Comparison of ENCODE assay signal across 8 cellular contexts in the genomic region with DNA sequence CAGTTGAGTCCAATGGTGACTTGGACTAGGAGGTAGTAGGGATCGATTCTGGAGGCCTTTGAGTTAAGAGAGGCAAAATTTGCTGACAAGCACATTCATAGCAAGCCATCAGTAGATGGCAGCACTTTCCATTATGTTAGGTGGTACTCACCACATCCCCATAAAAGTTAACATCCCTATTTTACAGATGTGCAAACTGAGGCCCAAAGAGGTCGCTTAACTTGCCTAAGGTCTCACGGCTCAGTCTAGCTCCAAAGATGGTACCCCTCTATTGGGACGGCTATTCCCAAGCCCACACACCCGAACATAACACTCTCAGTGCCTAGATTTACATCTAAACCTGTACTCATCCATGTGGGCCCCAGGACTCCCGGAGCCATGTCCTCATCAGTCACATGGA. TPM values are rescaled to one million over a fixed set of nuclear protein-coding genes. Genes with fewer than 3 reads are reported as not detected.
A peak's percentile ranks its signal among the peaks of the same experiment; 100 is the strongest.
DNase-seq lines count a peak whose midpoint lies in the region; ATAC-seq and TF ChIP-seq lines count a peak whose summit lies in the region.

No MANE protein-coding gene starts in this region.

- no peak for TF ChIP-seq EP300 in esophagus muscularis mucosa (IDR thresholded peaks at IDR 0.05)

- no peak for TF ChIP-seq POLR2A in esophagus muscularis mucosa (IDR thresholded peaks at IDR 0.05; ENCODE audit: low read depth)

- no peaks in the 10 kb centered on the region for H3K36me3 Mint-ChIP-seq in activated CD4-positive, alpha-beta T cell treated with anti-CD3 and anti-CD28 coated beads, Interleukin-2, amount 10 ng/mL, durations not matched to agents 7 days and 5 days (ENCODE audit: low read depth)
- H3K36me3 Mint-ChIP-seq in effector memory CD8-positive, alpha-beta T cell (ENCODE audit: insufficient read depth), result peaks cover 54% of the 10 kb centered on the region
- no peaks in the 10 kb centered on the region for H3K36me3 Mint-ChIP-seq in glutamatergic neuron (ENCODE audit: unreplicated experiment)

- no peaks in the 10 kb centered on the region for H4K20me1 ChIP-seq in smooth muscle cell (ENCODE audit: low read depth)

- intact Hi-C loops in esophagus muscularis mucosa (cut with DNase I), result no loop called here

- H3K27me3 Mint-ChIP-seq in activated CD4-positive, alpha-beta T cell treated with anti-CD3 and anti-CD28 coated beads, Interleukin-2, amount 10 ng/mL, durations not matched to agents 7 days and 5 days, result no peaks in the 10 kb centered on the region
- no peaks in the 10 kb centered on the region for H3K27me3 Mint-ChIP-seq in effector memory CD8-positive, alpha-beta T cell
- H3K27me3 Mint-ChIP-seq in glutamatergic neuron (ENCODE audit: unreplicated experiment), result peaks cover 20% of the 10 kb centered on the region

- H3K4me1 ChIP-seq in smooth muscle cell (ENCODE audit: low read depth) (peaks cover 10% of the 10 kb centered on the region), esophagus muscularis mucosa (peaks cover 29 to 81% (median 54%) of the 10 kb centered on the region in 4 donors)

- peaks cover 17% of the 10 kb centered on the region for H3F3A ChIP-seq in smooth muscle cell (ENCODE audit: low read depth)

- H3K4me3 ChIP-seq in smooth muscle cell (no peak overlapping the region), esophagus muscularis mucosa (no peak overlapping the region)

- no peak overlapping the region for H3K9ac ChIP-seq in smooth muscle cell (ENCODE audit: low read depth)

- no peak overlapping the region for H3K4me2 ChIP-seq in smooth muscle cell

- peaks cover 55% of the 10 kb centered on the region for H3K4me1 Mint-ChIP-seq in activated CD4-positive, alpha-beta T cell treated with anti-CD3 and anti-CD28 coated beads, Interleukin-2, amount 10 ng/mL, durations not matched to agents 7 days and 5 days
- H3K4me1 Mint-ChIP-seq in effector memory CD8-positive, alpha-beta T cell (ENCODE audit: low read depth in 2 of 2), result peaks cover 55 to 74% of the 10 kb centered on the region in 2 donors
- H3K4me1 Mint-ChIP-seq in glutamatergic neuron (ENCODE audit: low read depth, unreplicated experiment), result peaks cover 4% of the 10 kb centered on the region

- H3K27ac Mint-ChIP-seq in activated CD4-positive, alpha-beta T cell treated with anti-CD3 and anti-CD28 coated beads, Interleukin-2, amount 10 ng/mL, durations not matched to agents 7 days and 5 days, result no peak overlapping the region
- peak overlapping the region; percentile 60 to 97 for H3K27ac Mint-ChIP-seq in effector memory CD8-positive, alpha-beta T cell
- no peak overlapping the region for H3K27ac Mint-ChIP-seq in glutamatergic neuron (ENCODE audit: unreplicated experiment)

- no peaks in the 10 kb centered on the region for H3K9me3 Mint-ChIP-seq in activated CD4-positive, alpha-beta T cell treated with anti-CD3 and anti-CD28 coated beads, Interleukin-2, amount 10 ng/mL, durations not matched to agents 7 days and 5 days
- no peaks in the 10 kb centered on the region for H3K9me3 Mint-ChIP-seq in effector memory CD8-positive, alpha-beta T cell
- peaks cover 4% of the 10 kb centered on the region for H3K9me3 Mint-ChIP-seq in glutamatergic neuron (ENCODE audit: unreplicated experiment)

- POLR2A ChIA-PET in activated CD4-positive, alpha-beta T cell treated with anti-CD3 and anti-CD28 coated beads, Interleukin-2, amount 10 ng/mL, durations not matched to agents 7 days and 5 days (lab: Charles Lee), result interaction anchor here (0.5 kb wide), 1 partner anchor 32 kb away, joined by 3 read pairs; no protein-coding TSS in a partner anchor

- ATAC-seq in effector memory CD8-positive, alpha-beta T cell (replicated peaks), result no peak

- CTCF ChIA-PET in activated CD4-positive, alpha-beta T cell treated with anti-CD3 and anti-CD28 coated beads, Interleukin-2, amount 10 ng/mL, durations not matched to agents 7 days and 5 days (lab: Charles Lee), result interaction anchor here (2.3 to 3.1 kb wide), 3 partner anchors 21 to 39 kb away, joined by 8 to 20 read pairs (median 12); a partner anchor contains a TSS

- no peak overlapping the region for H3K4me3 Mint-ChIP-seq in activated CD4-positive, alpha-beta T cell treated with anti-CD3 and anti-CD28 coated beads, Interleukin-2, amount 10 ng/mL, durations not matched to agents 7 days and 5 days
- H3K4me3 Mint-ChIP-seq in effector memory CD8-positive, alpha-beta T cell, result peak overlapping the region in 1 of 2 donors; percentile 36
- H3K4me3 Mint-ChIP-seq in glutamatergic neuron (ENCODE audit: unreplicated experiment), result no peak overlapping the region

- H3K27me3 ChIP-seq in smooth muscle cell (ENCODE audit: low read depth), result no peaks in the 10 kb centered on the region
- H3K27me3 ChIP-seq in esophagus muscularis mucosa, result no peaks in the 10 kb centered on the region

- H3K79me2 ChIP-seq in smooth muscle cell (ENCODE audit: low read depth), result no peaks in the 10 kb centered on the region

- H2AFZ ChIP-seq in smooth muscle cell (ENCODE audit: low read depth), result no peak overlapping the region

- 84% methylated on average over 6 of the region's 6 CpGs for WGBS in smooth muscle cell (ENCODE audit: low lambda C conversion rate)
- WGBS in esophagus muscularis mucosa, result 81% methylated on average over 6 of the region's 6 CpGs

- H3K36me3 ChIP-seq in smooth muscle cell (ENCODE audit: low read depth) (no peaks in the 10 kb centered on the region), esophagus muscularis mucosa (no peaks in the 10 kb centered on the region)

- peak overlapping the region; percentile 22 for H3K27ac ChIP-seq in smooth muscle cell (ENCODE audit: low read depth)
- peak overlapping the region in 2 of 4 donors; percentile 18 to 35 for H3K27ac ChIP-seq in esophagus muscularis mucosa (replicated peaks in 1 of 4)

- peak; percentile 49 for DNase-seq in activated CD4-positive, alpha-beta T cell treated with anti-CD3 and anti-CD28 coated beads, Interleukin-2, amount 10 ng/mL, durations not matched to agents 7 days and 5 days
- DNase-seq in activated CD4-positive, alpha-beta T cell treated with anti-CD3 and anti-CD28 coated beads for 1 hour, result no peak
- DNase-seq in NCI-H1694 (lab: John Stamatoyannopoulos, UW) (peak; percentile 31), smooth muscle cell (lab: John Stamatoyannopoulos, UW; ENCODE audit: unreplicated experiment) (no peak), esophagus muscularis mucosa (ENCODE audit: extremely low spot score) (no peak), glutamatergic neuron (no peak)
- peak in 1 of 3 experiments; percentile 10 for DNase-seq in effector memory CD8-positive, alpha-beta T cell
- no peak for DNase-seq in activated CD8-positive, alpha-beta memory T cell treated with anti-CD3 and anti-CD28 coated beads, Interleukin-2, amount 50 U/mL, for 48 hours

- no peaks in the 10 kb centered on the region for H3K9me3 ChIP-seq in smooth muscle cell (replicated peaks; ENCODE audit: low read depth)
- no peaks in the 10 kb centered on the region for H3K9me3 ChIP-seq in esophagus muscularis mucosa

- peak; percentile 24 for TF ChIP-seq CTCF in smooth muscle cell (IDR thresholded peaks at IDR 0.05; ENCODE audit: borderline replicate concordance, insufficient read depth, poor library complexity, severe bottlenecking)
- peak in 1 of 3 experiments; percentile 32 for TF ChIP-seq CTCF in esophagus muscularis mucosa (IDR thresholded peaks at IDR 0.05)
- no peak for TF ChIP-seq CTCF in glutamatergic neuron (IDR thresholded peaks at IDR 0.05; ENCODE audit: partially characterized antibody, unreplicated experiment)

RNA-seq across cellular contexts. Expression of a gene that starts 21.5 kb away (rescaled TPM):
- 10 to 100 TPM; 36.0 to 43.9 TPM for total RNA-seq in activated CD4-positive, alpha-beta T cell treated with anti-CD3 and anti-CD28 coated beads, Interleukin-2, amount 10 ng/mL, durations not matched to agents 7 days and 5 days
- total RNA-seq in smooth muscle cell (171 and 186 TPM in 2 replicates), esophagus muscularis mucosa (10 to 100 TPM in 2 of 4 donors, 1 to 10 TPM in 2; 2.2 to 25.2 (median 6.9) TPM), glutamatergic neuron (ENCODE audit: unreplicated experiment) (not detected)
- polyA plus RNA-seq in smooth muscle cell, result 178 and 299 TPM in 2 replicates

RNA-seq across cellular contexts. Expression of a gene that starts 22.6 kb away (rescaled TPM):
- 10 to 100 TPM; 59.9 to 66.1 TPM for total RNA-seq in activated CD4-positive, alpha-beta T cell treated with anti-CD3 and anti-CD28 coated beads, Interleukin-2, amount 10 ng/mL, durations not matched to agents 7 days and 5 days
- total RNA-seq in smooth muscle cell, result 60.8 and 72.6 TPM in 2 replicates
- polyA plus RNA-seq in smooth muscle cell, result 81.5 and 90.4 TPM in 2 replicates
- total RNA-seq in esophagus muscularis mucosa, result 100 to 1,000 TPM in 1 of 4 donors, 10 to 100 TPM in 3; 62.8 to 102 (median 69.3) TPM
- total RNA-seq in glutamatergic neuron (ENCODE audit: unreplicated experiment), result 65.7 TPM

RNA-seq across cellular contexts. Expression of a gene that starts 39.9 kb away (rescaled TPM):
- 1 to 10 TPM; 7.0 to 7.4 TPM for total RNA-seq in activated CD4-positive, alpha-beta T cell treated with anti-CD3 and anti-CD28 coated beads, Interleukin-2, amount 10 ng/mL, durations not matched to agents 7 days and 5 days
- 1.4 and 1.6 TPM in 2 replicates for total RNA-seq in smooth muscle cell
- polyA plus RNA-seq in smooth muscle cell, result 2.7 and 3.9 TPM in 2 replicates
- total RNA-seq in esophagus muscularis mucosa, result 1 to 10 TPM; 2.9 to 8.7 (median 6.0) TPM
- total RNA-seq in glutamatergic neuron (ENCODE audit: unreplicated experiment), result 4.3 TPM

RNA-seq across cellular contexts. Expression of a gene that starts 41.4 kb away (rescaled TPM):
- 10 to 100 TPM; 15.5 to 17.7 TPM for total RNA-seq in activated CD4-positive, alpha-beta T cell treated with anti-CD3 and anti-CD28 coated beads, Interleukin-2, amount 10 ng/mL, durations not matched to agents 7 days and 5 days
- total RNA-seq in smooth muscle cell (26.3 and 66.4 TPM in 2 replicates), esophagus muscularis mucosa (10 to 100 TPM in 2 of 4 donors, 1 to 10 TPM in 2; 4.1 to 16.8 (median 9.5) TPM), glutamatergic neuron (ENCODE audit: unreplicated experiment) (0.93 TPM)
- 28.1 and 77.1 TPM in 2 replicates for polyA plus RNA-seq in smooth muscle cell

RNA-seq across cellular contexts. Expression of a gene that starts 50.6 kb away (rescaled TPM):
- total RNA-seq in activated CD4-positive, alpha-beta T cell treated with anti-CD3 and anti-CD28 coated beads, Interleukin-2, amount 10 ng/mL, durations not matched to agents 7 days and 5 days, result 1 to 10 TPM; 1.8 to 2.0 TPM
- total RNA-seq in smooth muscle cell (6.3 and 20.5 TPM in 2 replicates), esophagus muscularis mucosa (10 to 100 TPM in 3 of 4 donors, 1 to 10 TPM in 1; 7.0 to 23.6 (median 17.2) TPM), glutamatergic neuron (ENCODE audit: unreplicated experiment) (179 TPM)
- 24.4 and 28.0 TPM in 2 replicates for polyA plus RNA-seq in smooth muscle cell

Comparison
In these comparisons a context has a peak if more than half of its experiments do, and no peak if none do; other contexts are left out.
1. DNase-seq: peak in activated CD4-positive, alpha-beta T cell treated with anti-CD3 and anti-CD28 coated beads, Interleukin-2, amount 10 ng/mL, durations not matched to agents 7 days and 5 days (single experiment) and NCI-H1694 (single experiment); none in activated CD4-positive, alpha-beta T cell treated with anti-CD3 and anti-CD28 coated beads for 1 hour (single experiment), smooth muscle cell (single experiment), esophagus muscularis mucosa (single experiment), activated CD8-positive, alpha-beta memory T cell treated with anti-CD3 and anti-CD28 coated beads, Interleukin-2, amount 50 U/mL, for 48 hours (single experiment) and glutamatergic neuron (single experiment).
2. H3K27ac Mint-ChIP-seq: peak in effector memory CD8-positive, alpha-beta T cell (2 of 2); none in activated CD4-positive, alpha-beta T cell treated with anti-CD3 and anti-CD28 coated beads, Interleukin-2, amount 10 ng/mL, durations not matched to agents 7 days and 5 days (single experiment) and glutamatergic neuron (single experiment).